In the genomic region with DNA sequence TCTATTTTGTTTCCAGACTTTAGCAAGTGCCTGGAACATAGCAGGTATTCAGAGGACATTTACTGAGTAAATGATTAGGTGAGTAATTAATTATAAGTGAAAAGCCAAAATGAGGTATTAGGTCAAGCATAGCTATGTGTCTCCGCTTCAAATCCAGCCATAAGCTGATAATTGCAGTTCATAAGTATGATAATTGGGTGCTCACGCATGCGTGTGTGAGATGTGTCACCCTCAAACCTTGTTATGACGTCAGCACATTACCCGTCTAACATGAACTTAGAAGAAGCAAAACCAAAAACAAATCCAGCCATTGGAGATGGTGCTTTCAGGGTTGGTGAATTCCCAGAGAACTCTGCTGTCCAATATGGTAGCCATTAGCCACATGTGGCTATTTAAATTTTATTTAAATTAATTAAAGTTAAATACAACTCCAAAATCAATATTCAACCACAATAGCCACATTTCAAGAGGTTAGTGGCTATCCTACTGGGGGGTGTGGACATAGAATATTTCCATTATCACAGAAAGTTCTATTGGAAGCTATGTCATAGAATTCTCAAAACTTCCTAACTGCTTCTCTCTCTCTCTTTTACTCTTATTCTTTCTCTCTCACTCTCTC, we compare ENCODE assay signal across 1 cellular context.
TF ChIP-seq lines count a peak whose summit lies in the region.

A gene with protein sequence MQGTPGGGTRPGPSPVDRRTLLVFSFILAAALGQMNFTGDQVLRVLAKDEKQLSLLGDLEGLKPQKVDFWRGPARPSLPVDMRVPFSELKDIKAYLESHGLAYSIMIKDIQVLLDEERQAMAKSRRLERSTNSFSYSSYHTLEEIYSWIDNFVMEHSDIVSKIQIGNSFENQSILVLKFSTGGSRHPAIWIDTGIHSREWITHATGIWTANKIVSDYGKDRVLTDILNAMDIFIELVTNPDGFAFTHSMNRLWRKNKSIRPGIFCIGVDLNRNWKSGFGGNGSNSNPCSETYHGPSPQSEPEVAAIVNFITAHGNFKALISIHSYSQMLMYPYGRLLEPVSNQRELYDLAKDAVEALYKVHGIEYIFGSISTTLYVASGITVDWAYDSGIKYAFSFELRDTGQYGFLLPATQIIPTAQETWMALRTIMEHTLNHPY (plus strand): TSS at position 569 of the 619 bp plus-strand sequence. CDS start 1,670 bp downstream, outside the sequence.

TF ChIP-seq in HepG2, 621 proteins besides CTCF, POLR2A, EP300 and RAD21:
- peak; percentile 92 for TF ChIP-seq CREB1 (IDR thresholded peaks at IDR 0.05)
- no peak for TF ChIP-seq CREB1 (CRISPR knock-in tag; IDR thresholded peaks at IDR 0.05)
- TF ChIP-seq CHD4 (IDR thresholded peaks at IDR 0.05; ENCODE audit: borderline replicate concordance, low read length) = no peak
- no peak for TF ChIP-seq ZNF446 (CRISPR knock-in tag; IDR thresholded peaks at IDR 0.05)
- TF ChIP-seq ZFY (CRISPR knock-in tag; IDR thresholded peaks at IDR 0.05) = no peak
- no peak for TF ChIP-seq RAD51 (IDR thresholded peaks at IDR 0.05; ENCODE audit: borderline replicate concordance)
- TF ChIP-seq MTA1 (CRISPR knock-in tag; IDR thresholded peaks at IDR 0.05; ENCODE audit: borderline replicate concordance) = no peak
- no peak for TF ChIP-seq ZNF598 (CRISPR knock-in tag; IDR thresholded peaks at IDR 0.05; ENCODE audit: borderline replicate concordance)
- no peak for TF ChIP-seq FOXK2 (IDR thresholded peaks at IDR 0.05)
- no peak for TF ChIP-seq PHF21A (CRISPR knock-in tag; IDR thresholded peaks at IDR 0.05)
- no peak for TF ChIP-seq PTBP1 (IDR thresholded peaks at IDR 0.05; ENCODE audit: low read depth, low read length, poor library complexity, severe bottlenecking)
- no peak for TF ChIP-seq ATF1 (CRISPR knock-in tag; IDR thresholded peaks at IDR 0.05)
- TF ChIP-seq ZNF556 (CRISPR knock-in tag; IDR thresholded peaks at IDR 0.05; ENCODE audit: borderline replicate concordance) = no peak
- TF ChIP-seq ATF7 (IDR thresholded peaks at IDR 0.05) = peak; percentile 86
- TF ChIP-seq ATF7 (CRISPR knock-in tag; IDR thresholded peaks at IDR 0.05) = no peak
- TF ChIP-seq PCBP2 (optimal IDR thresholded peaks at IDR 0.05; ENCODE audit: low read depth, low read length, poor library complexity, severe bottlenecking) = no peak
- no peak for TF ChIP-seq THYN1 (CRISPR knock-in tag; IDR thresholded peaks at IDR 0.05; ENCODE audit: borderline replicate concordance, low read depth)
